5 cellular contexts compared by ENCODE assay signal in genomic region chr17:46393702-46394101, GRCh38. TPM values are rescaled to one million over a fixed set of nuclear protein-coding genes. Genes with fewer than 3 reads are reported as not detected.
DNase-seq lines count a peak whose midpoint lies in the region; ATAC-seq, FAIRE-seq and TF ChIP-seq lines count a peak whose summit lies in the region.
"Not testable (repeated sequence)": the region's sequence is repeated elsewhere in the genome, so short reads cannot be mapped to it uniquely, and the experiment has no call there.

No MANE protein-coding gene starts in this region.

- not testable (repeated sequence) for H3K36me3 Mint-ChIP-seq in astrocyte (ENCODE audit: low read depth, unreplicated experiment)

- TF ChIP-seq EP300 in HepG2 (IDR thresholded peaks at IDR 0.05; ENCODE audit: low read depth in 2 of 2, low read length in 2 of 2); HepG2 (CRISPR knock-in tag; IDR thresholded peaks at IDR 0.05; ENCODE audit: borderline replicate concordance): not testable (repeated sequence)

- TF ChIP-seq POLR2A in HepG2 (IDR thresholded peaks at IDR 0.05; ENCODE audit: insufficient read depth in 1 of 2, low read depth in 2 of 2, low read length in 2 of 2), result not testable (repeated sequence)

- not testable (repeated sequence) for DNase-seq in GM19239 (ENCODE audit: insufficient read length, low spot score); RCC 7860 (ENCODE audit: low spot score); astrocyte (ENCODE audit: low read depth); Right ventricle myocardium superior; HepG2 (ENCODE audit: low spot score)

- H3K9me3 Mint-ChIP-seq in astrocyte (ENCODE audit: unreplicated experiment), result not testable (repeated sequence)

- not testable (repeated sequence) for H3K79me2 ChIP-seq in astrocyte (ENCODE audit: insufficient read depth, low read length); HepG2 (ENCODE audit: insufficient read depth, low read length)

- TSS peak; percentile 47 for BruUV-seq in HepG2 (replicated peaks; lab: Mats Ljungman, UMichigan)

- not testable (repeated sequence) for H3K27me3 Mint-ChIP-seq in astrocyte (ENCODE audit: low read depth, unreplicated experiment)

- not testable (repeated sequence) for H3K9ac ChIP-seq in astrocyte (ENCODE audit: low read length); HepG2 (ENCODE audit: insufficient read depth, low read depth, low read length)

- H3K36me3 ChIP-seq in astrocyte (ENCODE audit: insufficient read depth, low read length); HepG2 (replicated peaks in 1 of 2; ENCODE audit: control insufficient read depth in 1 of 2, insufficient read depth in 2 of 2, low read length in 2 of 2): not testable (repeated sequence)

- not testable (repeated sequence) for H3K4me1 ChIP-seq in astrocyte (ENCODE audit: insufficient read depth, low read length); HepG2 (ENCODE audit: insufficient read depth, low read length)

- FAIRE-seq in GM19239 (lab: Jason Lieb, UNC), result peak; percentile 42
- peak; percentile 11 for FAIRE-seq in RCC 7860 (lab: Jason Lieb, UNC)
- peak; percentile 100 for FAIRE-seq in astrocyte (lab: Jason Lieb, UNC)
- not testable (repeated sequence) for FAIRE-seq in HepG2 (lab: Jason Lieb, UNC)

- in situ Hi-C loops in HepG2 (cut with HindIII; ENCODE audit: extremely low pct_ligation_motif_present, low pct_unique_long_range_greater_than_20kb), result not testable (repeated sequence)

- H3K9me3 ChIP-seq in astrocyte (ENCODE audit: insufficient read depth, low read depth, low read length); HepG2 (ENCODE audit: low read length): not testable (repeated sequence)

- not testable (repeated sequence) for TF ChIP-seq CTCF in astrocyte (IDR thresholded peaks at IDR 0.05; ENCODE audit: insufficient read depth, low read depth, low read length); HepG2 (CRISPR knock-in tag; IDR thresholded peaks at IDR 0.05)

- not testable (repeated sequence) for H3K4me1 Mint-ChIP-seq in astrocyte (ENCODE audit: low read depth, unreplicated experiment)

- TF ChIP-seq RAD21 in HepG2 (CRISPR knock-in tag; IDR thresholded peaks at IDR 0.05), result not testable (repeated sequence)

- POLR2A ChIA-PET in HepG2 (lab: Yijun Ruan, JAX), result not testable (repeated sequence)

- not testable (repeated sequence) for H3K4me2 ChIP-seq in astrocyte (ENCODE audit: low read length); HepG2 (ENCODE audit: low read depth, low read length)

- not testable (repeated sequence) for H2AFZ ChIP-seq in astrocyte (ENCODE audit: low read depth, low read length); HepG2 (ENCODE audit: low read length)

- ATAC-seq in Right ventricle myocardium superior (ENCODE audit: poor library complexity), result peak; percentile 45
- not testable (repeated sequence) for ATAC-seq in HepG2

- not testable (repeated sequence) for H3K27ac Mint-ChIP-seq in astrocyte (ENCODE audit: unreplicated experiment)

- intact Hi-C loops in Right ventricle myocardium superior (cut with DNase I); HepG2 (cut with micrococcal nuclease; ENCODE audit: unreplicated experiment): not testable (repeated sequence)

- H3K27me3 ChIP-seq in astrocyte (ENCODE audit: insufficient read depth, low read length); HepG2 (ENCODE audit: control insufficient read depth in 1 of 2, insufficient read depth in 2 of 2, low read length in 2 of 2): not testable (repeated sequence)

- H4K20me1 ChIP-seq in astrocyte (ENCODE audit: insufficient read depth, low read length); HepG2 (ENCODE audit: insufficient read depth, low read length): not testable (repeated sequence)

- CTCF ChIA-PET in HepG2 (lab: Yijun Ruan, JAX; ENCODE audit: low intra/inter-chr PET ratio, low total read pairs), result not testable (repeated sequence)

- H3K4me3 Mint-ChIP-seq in astrocyte (ENCODE audit: unreplicated experiment), result not testable (repeated sequence)

- WGBS in HepG2 (ENCODE audit: low lambda C conversion rate), result 100% methylated on average over 1 of the region's 2 CpGs

- H3K27ac ChIP-seq in astrocyte (ENCODE audit: low read depth, low read length); HepG2 (ENCODE audit: extremely low read length, insufficient read depth, low read length): not testable (repeated sequence)

- H3K4me3 ChIP-seq in astrocyte (ENCODE audit: insufficient read depth, low read depth, low read length); HepG2 (replicated peaks in 1 of 3; ENCODE audit: insufficient read depth in 1 of 3, low read depth in 2 of 3, low read length in 3 of 3): not testable (repeated sequence)

RNA-seq across cellular contexts. Expression of gene ARL17B, which starts 32.1 kb away (rescaled TPM):
- total RNA-seq in astrocyte, result 10.6 and 12.2 TPM in 2 replicates
- total RNA-seq in Right ventricle myocardium superior, result 16.2 TPM
- total RNA-seq in HepG2 (2016; rRNA removed; fragmentation: Illumina TruSeq; extraction: Trizol), result 25.8 and 37.0 TPM in 2 replicates
- 4.7 and 5.6 TPM in 2 replicates for total RNA-seq in HepG2 (2016; cell fraction: cytosol; rRNA removed; fragmentation: Illumina TruSeq; extraction: Trizol; ENCODE audit: low read depth)
- total RNA-seq in HepG2 (2016; cell fraction: insoluble cytoplasmic fraction; rRNA removed; fragmentation: Illumina TruSeq; extraction: Trizol), result 23.9 and 36.6 TPM in 2 replicates
- total RNA-seq in HepG2 (2016; cell fraction: membrane; rRNA removed; fragmentation: Illumina TruSeq; extraction: Trizol), result 7.5 and 7.9 TPM in 2 replicates
- total RNA-seq in HepG2 (2016; cell fraction: nucleus; rRNA removed; fragmentation: Illumina TruSeq; extraction: Trizol), result 25.6 and 36.8 TPM in 2 replicates
- polyA plus RNA-seq in HepG2 (2011; rRNA removed), result 13.9 and 14.2 TPM in 2 replicates
- 8.1 and 9.1 TPM in 2 replicates for polyA plus RNA-seq in HepG2 (2011; cell fraction: cytosol; rRNA removed)
- 9.0 and 10.9 TPM in 2 replicates for polyA plus RNA-seq in HepG2 (2011; cell fraction: nucleus; rRNA removed)
- 7.9 and 12.4 TPM in 2 replicates for polyA plus RNA-seq in HepG2 (2012)
- polyA plus RNA-seq in HepG2 (2016; cell fraction: cytosol; fragmentation: Illumina TruSeq; extraction: Trizol; ENCODE audit: low read depth), result 7.0 and 7.7 TPM in 2 replicates
- 43.2 and 44.2 TPM in 2 replicates for polyA plus RNA-seq in HepG2 (2016; cell fraction: insoluble cytoplasmic fraction; fragmentation: Illumina TruSeq; extraction: Trizol; ENCODE audit: low read depth)
- polyA plus RNA-seq in HepG2 (2016; cell fraction: membrane; fragmentation: Illumina TruSeq; extraction: Trizol; ENCODE audit: low read depth), result 5.9 and 7.1 TPM in 2 replicates
- 44.3 and 44.6 TPM in 2 replicates for polyA plus RNA-seq in HepG2 (2016; cell fraction: nucleus; fragmentation: Illumina TruSeq; extraction: Trizol; ENCODE audit: insufficient read depth, low read depth)
- polyA minus RNA-seq in HepG2 (2011; rRNA and poly(A)+ RNA removed; ENCODE audit: low replicate concordance), result 3.3 and 4.5 TPM in 2 replicates
- polyA minus RNA-seq in HepG2 (2011; cell fraction: cytosol; rRNA and poly(A)+ RNA removed), result 3.2 and 5.4 TPM in 2 replicates
- 13.3 and 16.2 TPM in 2 replicates for polyA minus RNA-seq in HepG2 (2011; cell fraction: nucleus; rRNA and poly(A)+ RNA removed)
